In the genomic region with DNA sequence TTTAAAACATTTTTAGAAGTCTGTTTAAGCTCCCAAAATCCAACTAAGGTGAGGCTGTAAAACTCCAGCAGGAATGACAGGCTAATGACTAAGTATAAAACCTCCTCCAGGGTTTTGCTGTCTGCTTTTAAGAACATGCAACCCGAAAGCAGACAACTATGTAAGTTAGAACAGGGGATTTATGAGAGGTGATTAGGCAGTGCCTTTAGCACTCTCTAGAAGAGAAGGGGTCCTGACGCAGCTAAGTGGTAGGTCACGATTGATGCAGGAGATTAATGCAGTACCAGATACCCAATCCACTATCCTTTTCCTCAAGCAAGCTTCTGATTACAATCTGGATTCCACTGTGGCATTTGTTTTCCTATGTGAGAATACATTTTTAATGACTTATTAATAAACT, we compare ENCODE assay signal across 22 cellular contexts.
"Had no signal": no experiment of that assay in that cellular context is flagged by ENCODE, and none has a peak within 500 bp of the region (broad histone marks: within the 10 kb centered on the region; RNA-seq: fewer than 3 reads in every experiment).

No MANE protein-coding gene starts in this region.

- H3K27ac Mint-ChIP-seq: activated CD4-positive, alpha-beta T cell treated with anti-CD3 and anti-CD28 coated beads, Interleukin-2, amount 10 ng/mL, durations not matched to agents 24 days and 14 days; activated CD8-positive, alpha-beta T cell treated with anti-CD3 and anti-CD28 coated beads for 36 hours; activated naive CD8-positive, alpha-beta T cell treated with anti-CD3 and anti-CD28 coated beads, Interleukin-2, amount 10 ng/mL, durations not matched to agents 7 days and 5 days; activated T-helper 2 cell treated with anti-CD3 and anti-CD28 coated beads, Interferon-gamma antibody, Interleukin-2, Interleukin-4, amounts not matched to agents 10 μg/mL and 5 μg/mL and 100 μg/mL, durations not matched to agents 14 hours and 24 hours and 36 hours; brain; effector memory CD8-positive, alpha-beta T cell; memory B cell; naive thymus-derived CD4-positive, alpha-beta T cell had no signal

- H3K4me1 ChIP-seq: pancreas, tibial nerve, uterus had no signal

- H3K4me3 Mint-ChIP-seq: activated CD4-positive, alpha-beta T cell treated with anti-CD3 and anti-CD28 coated beads, Interleukin-2, amount 10 ng/mL, durations not matched to agents 24 days and 14 days; activated CD8-positive, alpha-beta T cell treated with anti-CD3 and anti-CD28 coated beads for 36 hours; activated naive CD8-positive, alpha-beta T cell treated with anti-CD3 and anti-CD28 coated beads, Interleukin-2, amount 10 ng/mL, durations not matched to agents 7 days and 5 days; brain; effector memory CD8-positive, alpha-beta T cell; memory B cell; naive thymus-derived CD4-positive, alpha-beta T cell had no signal

- H3K9me3 ChIP-seq: pancreas, uterus had no signal

- H3K27me3 ChIP-seq: pancreas, tibial nerve, uterus had no signal

- H3K4me1 Mint-ChIP-seq: activated CD4-positive, alpha-beta T cell treated with anti-CD3 and anti-CD28 coated beads, Interleukin-2, amount 10 ng/mL, durations not matched to agents 24 days and 14 days; activated naive CD8-positive, alpha-beta T cell treated with anti-CD3 and anti-CD28 coated beads, Interleukin-2, amount 10 ng/mL, durations not matched to agents 7 days and 5 days; memory B cell; naive thymus-derived CD4-positive, alpha-beta T cell had no signal

- DNase-seq: activated CD4-positive, alpha-beta T cell treated with anti-CD3 and anti-CD28 coated beads, Interleukin-2, amount 10 ng/mL, durations not matched to agents 24 days and 14 days; activated CD4-positive, CD25-positive, alpha-beta regulatory T cell; activated CD8-positive, alpha-beta T cell treated with anti-CD3 and anti-CD28 coated beads for 36 hours; activated naive CD4-positive, alpha-beta T cell treated with Interleukin-2 at 50 U/mL for 16 hours; activated naive CD8-positive, alpha-beta T cell treated with anti-CD3 and anti-CD28 coated beads, Interleukin-2, amount 10 ng/mL, durations not matched to agents 7 days and 5 days; activated T-cell treated with anti-CD3 and anti-CD28 coated beads, Interleukin-2, amount 50 U/mL, for 1 hour; anterior cingulate cortex; effector memory CD8-positive, alpha-beta T cell; foreskin fibroblast; glutamatergic neuron; kidney; naive thymus-derived CD4-positive, alpha-beta T cell; pancreas; stimulated activated CD4-positive, alpha-beta T cell treated with anti-CD3 and anti-CD28 coated beads, Interleukin-2, amount 100 ng/mL, for 24 hours; stimulated activated naive CD8-positive, alpha-beta T cell treated with anti-CD3 and anti-CD28 coated beads, Interleukin-15, Interleukin-2, amounts not matched to agents 100 U/mL and 50 U/mL, for 24 hours; T-helper 1 cell; T1000; uterus had no signal

- H3K27ac ChIP-seq: pancreas, tibial nerve, uterus had no signal

- H3K4me3 ChIP-seq: pancreas, tibial nerve, uterus had no signal

- ATAC-seq: activated CD8-positive, alpha-beta T cell treated with anti-CD3 and anti-CD28 coated beads for 36 hours; effector memory CD8-positive, alpha-beta T cell; naive thymus-derived CD4-positive, alpha-beta T cell; pancreas; stimulated activated naive CD8-positive, alpha-beta T cell treated with anti-CD3 and anti-CD28 coated beads, Interleukin-15, Interleukin-2, amounts not matched to agents 100 U/mL and 50 U/mL, for 24 hours had no signal

- H3K27me3 Mint-ChIP-seq: activated CD8-positive, alpha-beta T cell treated with anti-CD3 and anti-CD28 coated beads for 36 hours; brain; memory B cell had no signal

- H3K36me3 ChIP-seq: pancreas, tibial nerve, uterus had no signal

- H3K9me3 Mint-ChIP-seq: activated CD4-positive, alpha-beta T cell treated with anti-CD3 and anti-CD28 coated beads, Interleukin-2, amount 10 ng/mL, durations not matched to agents 24 days and 14 days; activated CD8-positive, alpha-beta T cell treated with anti-CD3 and anti-CD28 coated beads for 36 hours; effector memory CD8-positive, alpha-beta T cell had no signal
